ENCODE assay signal across 19 cellular contexts in genomic region chr3:194076486-194076885, GRCh38. TPM values are rescaled to one million over a fixed set of nuclear protein-coding genes. Genes with fewer than 3 reads are reported as not detected.
DNase-seq lines count a peak whose midpoint lies in the region; ATAC-seq and TF ChIP-seq lines count a peak whose summit lies in the region.
"Had no signal": no experiment of that assay in that cellular context is flagged by ENCODE, and none has a peak within 500 bp of the region (broad histone marks: within the 10 kb centered on the region; RNA-seq: fewer than 3 reads in every experiment).

No MANE protein-coding gene starts in this region.

- WGBS in body of pancreas, 2 donors, result 32 to 38% methylated on average over 7 of the region's 7 CpGs
- WGBS in sigmoid colon, 2 donors, result 18 to 67% methylated on average over 7 of the region's 7 CpGs

- no peaks in the 10 kb centered on the region for H3K36me3 Mint-ChIP-seq in activated CD4-positive, alpha-beta T cell treated with anti-CD3 and anti-CD28 coated beads, Interleukin-2, amount 10 ng/mL, durations not matched to agents 24 days and 14 days (ENCODE audit: low read depth)
- H3K36me3 Mint-ChIP-seq: CD4-positive, CD25-positive, alpha-beta regulatory T cell had no signal

- ATAC-seq in body of pancreas, result peak; percentile 39
- ATAC-seq in mucosa of descending colon, result peak; percentile 11
- no peak for ATAC-seq in GM21360 (IDR thresholded peaks at IDR 0.05; ENCODE audit: unreplicated experiment)

- H3K4me3 ChIP-seq in body of pancreas, result no peak overlapping the region
- no peak overlapping the region for H3K4me3 ChIP-seq in mucosa of descending colon
- H3K4me3 ChIP-seq in sigmoid colon, result no peak overlapping the region
- H3K4me3 ChIP-seq: GM23248, Peyer's patch had no signal

- H3K4me3 Mint-ChIP-seq in activated CD4-positive, alpha-beta T cell treated with anti-CD3 and anti-CD28 coated beads, Interleukin-2, amount 10 ng/mL, durations not matched to agents 24 days and 14 days, result no peak overlapping the region
- H3K4me3 Mint-ChIP-seq: CD4-positive, CD25-positive, alpha-beta regulatory T cell had no signal

- H3K27ac ChIP-seq in body of pancreas (no peak overlapping the region), sigmoid colon (no peak overlapping the region)
- H3K27ac ChIP-seq: GM23248, Peyer's patch had no signal

- no peaks in the 10 kb centered on the region for H3K36me3 ChIP-seq in body of pancreas (replicated peaks in 1 of 2; ENCODE audit: insufficient read depth in 1 of 2, low read depth in 2 of 2)
- no peaks in the 10 kb centered on the region for H3K36me3 ChIP-seq in mucosa of descending colon (ENCODE audit: low read depth)
- H3K36me3 ChIP-seq in sigmoid colon, result no peaks in the 10 kb centered on the region
- H3K36me3 ChIP-seq: Peyer's patch had no signal

- H3K9me3 ChIP-seq in body of pancreas (no peaks in the 10 kb centered on the region), mucosa of descending colon (no peaks in the 10 kb centered on the region), sigmoid colon (no peaks in the 10 kb centered on the region)
- H3K9me3 ChIP-seq: Peyer's patch had no signal

- H3K27ac Mint-ChIP-seq in activated CD4-positive, alpha-beta T cell treated with anti-CD3 and anti-CD28 coated beads, Interleukin-2, amount 10 ng/mL, durations not matched to agents 24 days and 14 days, result no peak overlapping the region
- H3K27ac Mint-ChIP-seq: CD4-positive, CD25-positive, alpha-beta regulatory T cell had no signal

- intact Hi-C loops in body of pancreas (cut with DNase I), result no loop called here
- intact Hi-C loops in mucosa of descending colon (cut with DNase I, micrococcal nuclease), result loop anchor here in 1 of 2 donors (10.0 kb wide), 1 partner anchor 58 kb away; the partner anchor contains the start of gene HES1
- intact Hi-C loops in activated CD4-positive, alpha-beta T cell treated with anti-CD3 and anti-CD28 coated beads, Interleukin-2, amount 10 ng/mL, durations not matched to agents 24 days and 14 days (cut with micrococcal nuclease), result no loop called here
- intact Hi-C loops in sigmoid colon (cut with DNase I), result no loop called here

- no peaks in the 10 kb centered on the region for H3K9me3 Mint-ChIP-seq in activated CD4-positive, alpha-beta T cell treated with anti-CD3 and anti-CD28 coated beads, Interleukin-2, amount 10 ng/mL, durations not matched to agents 24 days and 14 days

- peaks cover 38% of the 10 kb centered on the region for H3K4me1 ChIP-seq in body of pancreas
- peaks cover 24% of the 10 kb centered on the region for H3K4me1 ChIP-seq in mucosa of descending colon (ENCODE audit: low read depth)
- peaks cover 0 to 5% (median 4%) of the 10 kb centered on the region in 4 donors for H3K4me1 ChIP-seq in sigmoid colon

- H3K4me1 Mint-ChIP-seq in activated CD4-positive, alpha-beta T cell treated with anti-CD3 and anti-CD28 coated beads, Interleukin-2, amount 10 ng/mL, durations not matched to agents 24 days and 14 days, result peaks cover 6% of the 10 kb centered on the region

- peaks cover 82% of the 10 kb centered on the region for H3K27me3 Mint-ChIP-seq in activated CD4-positive, alpha-beta T cell treated with anti-CD3 and anti-CD28 coated beads, Interleukin-2, amount 10 ng/mL, durations not matched to agents 24 days and 14 days

- TF ChIP-seq CTCF in body of pancreas (IDR thresholded peaks at IDR 0.05), result no peak
- no peak for TF ChIP-seq CTCF in mucosa of descending colon (IDR thresholded peaks at IDR 0.05)
- no peak for TF ChIP-seq CTCF in sigmoid colon (IDR thresholded peaks at IDR 0.05)

- TF ChIP-seq EP300 in sigmoid colon (IDR thresholded peaks at IDR 0.05), result no peak

- DNase-seq in activated CD8-positive, alpha-beta memory T cell treated with anti-CD3 and anti-CD28 coated beads for 24 hours, result peak; percentile 7
- no peak for DNase-seq in activated CD8-positive, alpha-beta memory T cell treated with anti-CD3 and anti-CD28 coated beads, Interleukin-2, amount 50 U/mL, for 48 hours
- DNase-seq in body of pancreas (peak in 3 of 4 donors; percentile 35 to 58 (median 37)), mucosa of descending colon (no peak), sigmoid colon (no peak)
- no peak for DNase-seq in activated CD4-positive, alpha-beta T cell treated with anti-CD3 and anti-CD28 coated beads, Interleukin-2, amount 10 ng/mL, durations not matched to agents 24 days and 14 days
- DNase-seq: 8988T; CD4-positive, CD25-positive, alpha-beta regulatory T cell; GM23248; H7; KBM-7; NCI-H1105 treated with DMSO at 0.1 percent for 48 hours; NCI-H1694; NCI-H2081; NCI-H2227 treated with DMSO at 0.1 percent for 48 hours; NCI-H526 treated with DMSO at 0.1 percent for 48 hours; SHP77 treated with DMSO at 0.1 percent for 48 hours had no signal

- no peaks in the 10 kb centered on the region for H3K27me3 ChIP-seq in body of pancreas
- no peaks in the 10 kb centered on the region for H3K27me3 ChIP-seq in sigmoid colon
- H3K27me3 ChIP-seq: Peyer's patch had no signal

- TF ChIP-seq POLR2A in body of pancreas (IDR thresholded peaks at IDR 0.05) (no peak), sigmoid colon (IDR thresholded peaks at IDR 0.05) (no peak)

RNA-seq across cellular contexts. Expression of gene HES1, which starts 59.5 kb away (rescaled TPM):
- total RNA-seq in body of pancreas (10 to 100 TPM; 28.5 to 49.1 TPM), mucosa of descending colon (100 to 1,000 TPM in 1 of 3 donors, 10 to 100 TPM in 2; 60.9 to 116 (median 99.0) TPM), sigmoid colon (10 to 100 TPM; 17.4 to 35.0 (median 23.4) TPM)
- total RNA-seq in activated CD4-positive, alpha-beta T cell treated with anti-CD3 and anti-CD28 coated beads, Interleukin-2, amount 10 ng/mL, durations not matched to agents 24 days and 14 days, result 0.64 and 1.2 TPM in 2 replicates
- polyA plus RNA-seq in sigmoid colon, result 10 to 100 TPM; 24.0 to 47.4 (median 45.4) TPM

Comparison
In these comparisons a context has a peak if more than half of its experiments do, and no peak if none do; other contexts are left out.
1. DNase-seq: peak in activated CD8-positive, alpha-beta memory T cell treated with anti-CD3 and anti-CD28 coated beads for 24 hours (single experiment) and body of pancreas (3 of 4); none in activated CD8-positive, alpha-beta memory T cell treated with anti-CD3 and anti-CD28 coated beads, Interleukin-2, amount 50 U/mL, for 48 hours (single experiment), mucosa of descending colon (0 of 3), activated CD4-positive, alpha-beta T cell treated with anti-CD3 and anti-CD28 coated beads, Interleukin-2, amount 10 ng/mL, durations not matched to agents 24 days and 14 days (single experiment) and sigmoid colon (single experiment).